ENCODE assay signal across 1 cellular context in the genomic region with DNA sequence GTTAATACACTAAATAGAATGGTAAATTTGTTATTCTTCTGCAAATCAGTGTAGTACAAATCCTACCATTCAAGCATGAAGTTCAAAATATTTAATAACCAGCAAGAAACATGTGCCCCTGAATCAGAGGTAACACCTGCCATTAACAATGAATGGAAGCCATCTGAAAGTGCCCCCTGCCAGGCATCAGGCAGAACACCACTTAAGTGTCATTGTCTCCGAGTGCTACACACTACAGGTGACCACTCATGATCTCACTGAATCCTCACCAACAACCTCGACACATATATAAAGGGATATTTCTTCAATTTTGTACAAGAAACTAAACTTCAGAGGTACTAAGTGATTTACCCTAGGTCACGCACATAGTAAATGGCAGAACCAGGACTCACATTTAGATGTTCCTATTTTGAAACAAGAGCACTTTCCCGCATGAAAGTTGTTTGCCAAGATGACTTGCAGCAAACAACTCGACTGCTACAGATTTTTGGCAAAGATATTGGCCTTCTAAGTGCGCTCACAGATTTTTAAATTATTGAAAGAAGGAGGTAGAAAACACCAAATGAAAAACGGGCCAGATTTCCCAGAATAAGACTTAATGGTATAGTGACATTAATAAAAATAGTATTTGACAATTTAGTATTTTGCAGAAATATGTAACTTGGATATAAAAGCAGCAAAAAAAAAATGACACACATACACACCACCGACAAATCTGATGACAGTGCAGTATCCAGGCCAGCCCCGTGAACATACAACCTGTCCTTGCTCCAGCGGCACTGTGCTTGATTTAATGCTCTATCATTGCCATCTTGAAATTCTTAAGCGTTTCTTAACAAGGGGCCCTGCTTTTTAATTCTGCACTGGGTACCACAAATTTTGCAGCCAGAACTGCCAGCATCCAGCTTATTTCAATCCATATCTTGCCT.
TF ChIP-seq lines count a peak whose summit lies in the region.

No MANE protein-coding gene starts in this region.

TF ChIP-seq in HepG2, 621 proteins besides CTCF, POLR2A, EP300 and RAD21:
- TF ChIP-seq MAFK (conservative IDR thresholded peaks at IDR 0.05 in 1 of 2, IDR thresholded peaks at IDR 0.05 in 1 of 2; ENCODE audit: low read length in 2 of 2) (peak; percentile 58 to 80), MAFF (IDR thresholded peaks at IDR 0.05; ENCODE audit: low read depth, low read length) (peak; percentile 57), KAT7 (CRISPR knock-in tag; IDR thresholded peaks at IDR 0.05; ENCODE audit: borderline replicate concordance) (no peak)
